Comparison of ENCODE assay signal across 8 cellular contexts in genomic region chr14:105294142-105294597, GRCh38. TPM values are rescaled to one million over a fixed set of nuclear protein-coding genes. Genes with fewer than 3 reads are reported as not detected.
DNase-seq lines count a peak whose midpoint lies in the region; ATAC-seq and TF ChIP-seq lines count a peak whose summit lies in the region.

No MANE protein-coding gene starts in this region.

- H3K27me3 Mint-ChIP-seq in WTC11 (ENCODE audit: low read depth) (peaks cover 6% of the 10 kb centered on the region), natural killer cell (ENCODE audit: low read depth in 2 of 2) (no peaks in the 10 kb centered on the region)

- H3K4me1 Mint-ChIP-seq in WTC11 (no peaks in the 10 kb centered on the region), natural killer cell (peaks cover 32 to 49% of the 10 kb centered on the region in 2 donors)

- CTCF ChIA-PET in WTC11 (lab: Charles Lee) = interaction anchor here (4.5 kb wide), 1 partner anchor 58 kb away, joined by 13 read pairs; no protein-coding TSS in a partner anchor

- no peak for TF ChIP-seq CTCF in HL-60 (IDR thresholded peaks at IDR 0.05; ENCODE audit: insufficient read depth, low read length)
- no peak for TF ChIP-seq CTCF in WTC11 (IDR thresholded peaks at IDR 0.05)
- no peak for TF ChIP-seq CTCF in dorsolateral prefrontal cortex (IDR thresholded peaks at IDR 0.05 in 54 of 56, conservative IDR thresholded peaks at IDR 0.05 in 2 of 56; ENCODE audit: low read depth in 1 of 56, partially characterized antibody in 56 of 56)
- TF ChIP-seq CTCF in natural killer cell (IDR thresholded peaks at IDR 0.05) = no peak
- no peak for TF ChIP-seq CTCF in hepatocyte (IDR thresholded peaks at IDR 0.05; ENCODE audit: poor library complexity)
- no peak for TF ChIP-seq CTCF in coronary artery (IDR thresholded peaks at IDR 0.05)

- H3K36me3 Mint-ChIP-seq in WTC11 = no peaks in the 10 kb centered on the region
- no peaks in the 10 kb centered on the region for H3K36me3 Mint-ChIP-seq in natural killer cell

- 86% methylated on average over 15 of the region's 15 CpGs for WGBS in hepatocyte (ENCODE audit: low lambda C conversion rate, missing lambda C conversion rate)

- peaks cover 100% of the 10 kb centered on the region for H3K79me2 ChIP-seq in hepatocyte

- H2AFZ ChIP-seq in hepatocyte = no peak overlapping the region

- H3K4me3 Mint-ChIP-seq in WTC11 (no peak overlapping the region), natural killer cell (peak overlapping the region; percentile 66)

- H3K36me3 ChIP-seq in hepatocyte (replicated peaks; ENCODE audit: insufficient read depth, low read depth) = no peaks in the 10 kb centered on the region

- no peaks in the 10 kb centered on the region for H3K9me3 ChIP-seq in hepatocyte (ENCODE audit: low read depth)

- H3K9me2 ChIP-seq in hepatocyte (replicated peaks; ENCODE audit: insufficient read depth) = no peaks in the 10 kb centered on the region

- H4K20me1 ChIP-seq in hepatocyte (ENCODE audit: insufficient read depth, poor library complexity, severe bottlenecking) = peaks cover 39% of the 10 kb centered on the region

- intact Hi-C loops in dorsolateral prefrontal cortex (cut with DNase I) (no loop called here), natural killer cell (cut with micrococcal nuclease) (loop anchor here (10.0 kb wide), 1 partner anchor 89 kb away; no protein-coding TSS in a partner anchor)

- H3K4me1 ChIP-seq in hepatocyte (ENCODE audit: insufficient read depth) = peaks cover 2% of the 10 kb centered on the region

- ATAC-seq in WTC11 (no peak), natural killer cell (peak; percentile 67 to 83 (median 72)), GM18861 (IDR thresholded peaks at IDR 0.05; ENCODE audit: unreplicated experiment) (no peak)

- H3K27me3 ChIP-seq in HL-60 (ENCODE audit: insufficient read depth, poor library complexity, severe bottlenecking) = no peaks in the 10 kb centered on the region
- no peaks in the 10 kb centered on the region for H3K27me3 ChIP-seq in dorsolateral prefrontal cortex
- no peaks in the 10 kb centered on the region for H3K27me3 ChIP-seq in hepatocyte

- DNase-seq in GM04503 (ENCODE audit: low read depth) (peak; percentile 39), HL-60 (ENCODE audit: low read depth in 1 of 2, low spot score in 1 of 2) (peak in 1 of 2 experiments; percentile 21), WTC11 (ENCODE audit: low spot score) (no peak), dorsolateral prefrontal cortex (peak in 5 of 10 donors; percentile 50 to 68 (median 59)), natural killer cell (peak; percentile 73), hepatocyte (ENCODE audit: low spot score) (no peak), coronary artery (ENCODE audit: low spot score) (no peak)

- H3K4me3 ChIP-seq in HL-60 (replicated peaks; ENCODE audit: insufficient read depth, low read length) (no peak overlapping the region), dorsolateral prefrontal cortex (peak overlapping the region in 8 of 59 donors; percentile 5 to 40 (median 19)), hepatocyte (no peak overlapping the region), coronary artery (no peak overlapping the region)

- POLR2A ChIA-PET in WTC11 (lab: Charles Lee) = no interaction called here

- H3K4me2 ChIP-seq in hepatocyte = no peak overlapping the region

- H3K27ac ChIP-seq in HL-60 (replicated peaks) (peak overlapping the region; percentile 64), dorsolateral prefrontal cortex (peak overlapping the region in 39 of 59 donors; percentile 3 to 78 (median 38)), hepatocyte (no peak overlapping the region), coronary artery (no peak overlapping the region)

- H3K9me3 Mint-ChIP-seq in WTC11 = no peaks in the 10 kb centered on the region
- H3K9me3 Mint-ChIP-seq in natural killer cell = no peaks in the 10 kb centered on the region

- H3K27ac Mint-ChIP-seq in WTC11 = peak overlapping the region; percentile 67
- peak overlapping the region; percentile 92 to 96 for H3K27ac Mint-ChIP-seq in natural killer cell

TF ChIP-seq in WTC11, 78 proteins besides CTCF, POLR2A, EP300 and RAD21:
- no peak for TF ChIP-seq FOXJ3 (CRISPR knock-in tag; IDR thresholded peaks at IDR 0.05; ENCODE audit: borderline replicate concordance)

RNA-seq across cellular contexts. Expression of gene BRF1, which starts 6.6 kb away (rescaled TPM):
- 23.9 to 26.5 TPM (median 26.4 TPM) in 3 replicates for total RNA-seq in WTC11 (2021)
- total RNA-seq in dorsolateral prefrontal cortex = 100 to 1,000 TPM in 7 of 120 experiments, 10 to 100 TPM in 113; 55.3 to 109 (median 75.5) TPM
- 10 to 100 TPM; 82.4 to 92.7 (median 87.4) TPM for total RNA-seq in natural killer cell
- total RNA-seq in hepatocyte = 21.1 and 35.9 TPM in 2 replicates
- polyA plus RNA-seq in hepatocyte = 23.6 and 27.3 TPM in 2 replicates

RNA-seq across cellular contexts. Expression of gene PACS2, which starts 20.4 kb away (rescaled TPM):
- total RNA-seq in WTC11 (2021) (90.7 to 100 TPM (median 98.0 TPM) in 3 replicates), dorsolateral prefrontal cortex (100 to 1,000 TPM; 131 to 394 (median 200) TPM), natural killer cell (10 to 100 TPM; 58.4 to 76.5 (median 69.2) TPM), hepatocyte (31.9 and 41.1 TPM in 2 replicates)
- polyA plus RNA-seq in hepatocyte = 53.1 and 54.5 TPM in 2 replicates

RNA-seq across cellular contexts. Expression of gene BTBD6, which starts 45.8 kb away (rescaled TPM):
- total RNA-seq in WTC11 (2021) (7.8 to 10.0 TPM (median 8.3 TPM) in 3 replicates), dorsolateral prefrontal cortex (10 to 100 TPM; 28.3 to 99.3 (median 59.6) TPM), natural killer cell (10 to 100 TPM; 30.9 to 48.7 (median 44.2) TPM), hepatocyte (39.6 and 42.2 TPM in 2 replicates)
- 41.0 and 47.5 TPM in 2 replicates for polyA plus RNA-seq in hepatocyte

Comparison
In these comparisons a context has a peak if more than half of its experiments do, and no peak if none do; other contexts are left out.
1. DNase-seq: peak in GM04503 (single experiment) and natural killer cell (single experiment); none in WTC11 (single experiment), hepatocyte (single experiment) and coronary artery (single experiment).
2. H3K27ac ChIP-seq: peak in HL-60 (single experiment) and dorsolateral prefrontal cortex (39 of 59); none in hepatocyte (single experiment) and coronary artery (0 of 2).
3. ATAC-seq: peak in natural killer cell (3 of 3); none in WTC11 (single experiment) and GM18861 (single experiment).